22 cellular contexts compared by ENCODE assay signal in genomic region chr9:99845063-99845462, GRCh38. TPM values are rescaled to one million over a fixed set of nuclear protein-coding genes. Genes with fewer than 3 reads are reported as not detected.
DNase-seq lines count a peak whose midpoint lies in the region; ATAC-seq, FAIRE-seq and TF ChIP-seq lines count a peak whose summit lies in the region.
"Had no signal": no experiment of that assay in that cellular context is flagged by ENCODE, and none has a peak within 500 bp of the region (broad histone marks: within the 10 kb centered on the region; RNA-seq: fewer than 3 reads in every experiment).

No MANE protein-coding gene starts in this region.

- no peaks in the 10 kb centered on the region for H3K9me3 ChIP-seq in body of pancreas
- H3K9me3 ChIP-seq in pancreas, result no peaks in the 10 kb centered on the region
- H3K9me3 ChIP-seq: A549; BLaER1 treated with 17β-estradiol and CSF1 and Interleukin-3, amounts not matched to agents 10 nM and 100 nM; Caco-2 had no signal

- H3K4me1 ChIP-seq in body of pancreas (peaks cover 10% of the 10 kb centered on the region), pancreas (peaks cover 0 to 3% (median 0%) of the 10 kb centered on the region in 3 donors)
- H3K4me1 ChIP-seq: A549; BLaER1 treated with 17β-estradiol and CSF1 and Interleukin-3, amounts not matched to agents 10 nM and 100 nM; Caco-2 had no signal

- peak overlapping the region in 2 of 4 donors; percentile 4 to 9 for H3K27ac ChIP-seq in body of pancreas
- peak overlapping the region in 1 of 4 donors; percentile 47 for H3K27ac ChIP-seq in pancreas
- H3K27ac ChIP-seq: 22Rv1; A549; BLaER1 treated with 17β-estradiol and CSF1 and Interleukin-3, amounts not matched to agents 10 nM and 100 nM; C4-2B had no signal

- intact Hi-C loops in body of pancreas (cut with DNase I) (no loop called here), pancreas (cut with DNase I) (no loop called here)

- DNase-seq in DMS53 (lab: John Stamatoyannopoulos, UW) (peak; percentile 7), DMS53 treated with DMSO at 0.1 percent for 48 hours (lab: John Stamatoyannopoulos, UW; ENCODE audit: unreplicated experiment) (no peak), body of pancreas (no peak), pancreas (no peak), NAMALWA (ENCODE audit: low spot score) (no peak), OCI-M2 (lab: John Stamatoyannopoulos, UW; ENCODE audit: unreplicated experiment) (no peak), NCI-H82 treated with DMSO at 0.1 percent for 48 hours (lab: John Stamatoyannopoulos, UW; ENCODE audit: unreplicated experiment) (no peak)
- DNase-seq: AML-193; Caco-2; Calu3; CD4-positive, alpha-beta T cell; CD8-positive, alpha-beta T cell; DMS79 treated with DMSO at 0.1 percent for 48 hours; GF-D8 had no signal

- no peak for FAIRE-seq in pancreas (lab: Jason Lieb, UNC)
- FAIRE-seq: A549, D721Med, G401.6, GM12891, GM19239 had no signal

- H3K27me3 ChIP-seq in body of pancreas (no peaks in the 10 kb centered on the region), pancreas (no peaks in the 10 kb centered on the region)
- H3K27me3 ChIP-seq: BLaER1 treated with 17β-estradiol and CSF1 and Interleukin-3, amounts not matched to agents 10 nM and 100 nM had no signal

- ATAC-seq in body of pancreas, result peak; percentile 35
- peak; percentile 46 to 89 (median 68) for ATAC-seq in pancreas
- ATAC-seq: CD8-positive, alpha-beta T cell had no signal

- H3K36me3 ChIP-seq in body of pancreas (replicated peaks in 1 of 2; ENCODE audit: insufficient read depth in 1 of 2, low read depth in 2 of 2) (no peaks in the 10 kb centered on the region), pancreas (no peaks in the 10 kb centered on the region)
- H3K36me3 ChIP-seq: BLaER1 treated with 17β-estradiol and CSF1 and Interleukin-3, amounts not matched to agents 10 nM and 100 nM had no signal

- no peak for TF ChIP-seq POLR2A in body of pancreas (IDR thresholded peaks at IDR 0.05)

- H3K4me3 ChIP-seq in body of pancreas (no peak overlapping the region), pancreas (no peak overlapping the region)
- H3K4me3 ChIP-seq: A549; BLaER1 treated with 17β-estradiol and CSF1 and Interleukin-3, amounts not matched to agents 10 nM and 100 nM had no signal

- no peak for TF ChIP-seq CTCF in body of pancreas (IDR thresholded peaks at IDR 0.05)
- no peak for TF ChIP-seq CTCF in pancreas (IDR thresholded peaks at IDR 0.05)

- 34 to 41% methylated on average over 4 of the region's 4 CpGs for WGBS in body of pancreas, 2 donors
- 34 to 36% methylated on average over 4 of the region's 4 CpGs for WGBS in pancreas, 2 donors

RNA-seq across cellular contexts. Expression of gene NR4A3, which starts 23.4 kb away (rescaled TPM):
- total RNA-seq in body of pancreas, result 1 to 10 TPM; 1.0 to 8.9 TPM
- 1 to 10 TPM in 4 of 6 donors, under 1 TPM in 2; 0.41 to 3.1 (median 1.1) TPM for total RNA-seq in pancreas
- polyA plus RNA-seq in pancreas, result 1 to 10 TPM; 1.9 to 3.8 TPM
